In genomic region chr10:23070092-23070724, GRCh38 we compare ENCODE assay signal across 2 cellular contexts.
A peak's percentile ranks its signal among the peaks of the same experiment; 100 is the strongest.
TF ChIP-seq lines count a peak whose summit lies in the region.

No MANE protein-coding gene starts in this region.

TF ChIP-seq in HEK293, 187 proteins besides CTCF, POLR2A, EP300 and RAD21:
- TF ChIP-seq PRDM10 (tag by site-specific recombination; IDR thresholded peaks at IDR 0.05) = peak; percentile 48; the same call in 1 of the 2 replicates

TF ChIP-seq in K562, 482 proteins besides CTCF, POLR2A, EP300 and RAD21 (continued from another document):
- peak; percentile 68 for TF ChIP-seq MAFK (IDR thresholded peaks at IDR 0.05; ENCODE audit: low read length)
